18 cellular contexts compared by ENCODE assay signal in genomic region chrX:54446084-54446483, GRCh38. TPM values are rescaled to one million over a fixed set of nuclear protein-coding genes. Genes with fewer than 3 reads are reported as not detected.
DNase-seq lines count a peak whose midpoint lies in the region; ATAC-seq, FAIRE-seq and TF ChIP-seq lines count a peak whose summit lies in the region.
"Had no signal": no experiment of that assay in that cellular context is flagged by ENCODE, and none has a peak within 500 bp of the region (broad histone marks: within the 10 kb centered on the region; RNA-seq: fewer than 3 reads in every experiment).

No MANE protein-coding gene starts in this region.

- no peak overlapping the region for H4K8ac ChIP-seq in mesendoderm (ENCODE audit: low read depth, low read length)

- H3K9me1 ChIP-seq in K562 (ENCODE audit: control insufficient read depth, insufficient read depth, low read length) = no peaks in the 10 kb centered on the region

- H3K9me3 ChIP-seq in HUES64 (ENCODE audit: insufficient read depth, low read depth, low read length) (no peaks in the 10 kb centered on the region), K562 (replicated peaks; ENCODE audit: control insufficient read depth, insufficient read depth, low read depth, low read length) (no peaks in the 10 kb centered on the region)

- H3K4me1 ChIP-seq in HUES64 (ENCODE audit: insufficient read depth, low read length) (peaks cover 5% of the 10 kb centered on the region; the same call in 1 of the 2 replicates), K562 (replicated peaks in 1 of 2; ENCODE audit: control insufficient read depth in 2 of 2, insufficient read depth in 2 of 2, low read length in 2 of 2) (peaks cover 0 to 5% of the 10 kb centered on the region in 2 experiments; a peak in 2 of 5 replicates), mesendoderm (ENCODE audit: control insufficient read depth, low read depth, low read length) (no peaks in the 10 kb centered on the region)

- no peak overlapping the region for H2BK120ac ChIP-seq in mesendoderm (ENCODE audit: low read depth, low read length)

- no peak overlapping the region for H2BK5ac ChIP-seq in mesendoderm (ENCODE audit: low read length)

- intact Hi-C loops in K562 (cut with micrococcal nuclease) = no loop called here

- POLR2A ChIA-PET in K562 (lab: Yijun Ruan, JAX) = no interaction called here

- H3K79me2 ChIP-seq in K562 (ENCODE audit: control insufficient read depth, insufficient read depth, low read length) (peaks cover 21% of the 10 kb centered on the region), mesendoderm (ENCODE audit: control insufficient read depth, insufficient read depth, low read length) (peaks cover 15% of the 10 kb centered on the region)

- no peak overlapping the region for H3K4me3 ChIP-seq in HUES64 (ENCODE audit: low read length)
- H3K4me3 ChIP-seq in K562 = no peak overlapping the region
- H3K4me3 ChIP-seq in mesendoderm (ENCODE audit: low read length) = no peak overlapping the region

- H2BK15ac ChIP-seq in mesendoderm (replicated peaks; ENCODE audit: low read depth) = no peak overlapping the region

- peaks cover 9% of the 10 kb centered on the region for H4K20me1 ChIP-seq in K562 (replicated peaks; ENCODE audit: control insufficient read depth, insufficient read depth, low read length)

- peak; percentile 52 for ATAC-seq in K562
- no peak for ATAC-seq in HG03469 (IDR thresholded peaks at IDR 0.05; ENCODE audit: unreplicated experiment)
- ATAC-seq: Right ventricle myocardium inferior had no signal

- H3K23ac ChIP-seq in mesendoderm (ENCODE audit: low read length) = no peak overlapping the region

- H4K5ac ChIP-seq in mesendoderm (ENCODE audit: low read length) = no peak overlapping the region

- H3K9ac ChIP-seq in HUES64 (ENCODE audit: low read depth, low read length) = no peak overlapping the region
- no peak overlapping the region for H3K9ac ChIP-seq in K562 (ENCODE audit: insufficient read depth in 1 of 2, low read depth in 2 of 2, low read length in 2 of 2)
- H3K9ac ChIP-seq in mesendoderm (ENCODE audit: low read length) = no peak overlapping the region

- no peak for TF ChIP-seq RAD21 in K562 (CRISPR knock-in tag; conservative IDR thresholded peaks at IDR 0.05 in 1 of 2, IDR thresholded peaks at IDR 0.05 in 1 of 2)

- H3K36me3 ChIP-seq in HUES64 (ENCODE audit: insufficient read depth, low read length) (peaks cover 50% of the 10 kb centered on the region), K562 (ENCODE audit: control insufficient read depth, insufficient read depth, low read length) (peaks cover 37% of the 10 kb centered on the region; the same call in 2 of the 3 replicates), mesendoderm (ENCODE audit: control insufficient read depth, insufficient read depth, low read length) (no peaks in the 10 kb centered on the region)

- WGBS in HUES64 = 56% methylated on average over 17 of the region's 17 CpGs
- 80% methylated on average over 8 of the region's 17 CpGs for WGBS in K562 (ENCODE audit: insufficient coverage, low coverage, missing lambda C conversion rate)
- WGBS in mesendoderm (ENCODE audit: extremely low coverage, insufficient coverage, low lambda C conversion rate) = no CpG with 5 or more reads among the region's 17 CpGs

- no peak overlapping the region for H3K18ac ChIP-seq in mesendoderm (ENCODE audit: low read length)

- H3K4me2 ChIP-seq in K562 (ENCODE audit: insufficient read depth, low read length) = no peak overlapping the region
- H3K4me2 ChIP-seq in mesendoderm (ENCODE audit: low read length) = no peak overlapping the region

- CTCF ChIA-PET in K562 (lab: Yijun Ruan, JAX; ENCODE audit: low intra/inter-chr PET ratio) = no interaction called here

- no peak for TF ChIP-seq CTCF in K562 (IDR thresholded peaks at IDR 0.05 in 2 of 3, conservative IDR thresholded peaks at IDR 0.05 in 1 of 3; ENCODE audit: insufficient read depth in 2 of 3, low read depth in 1 of 3, low read length in 3 of 3)

- no peak for TF ChIP-seq EP300 in K562 (IDR thresholded peaks at IDR 0.05; ENCODE audit: low read length)

- no peak for TF ChIP-seq POLR2A in K562 (conservative IDR thresholded peaks at IDR 0.05)

- H3K27ac ChIP-seq in HUES64 (ENCODE audit: low read depth, low read length) = 0 out of 2 replicates have a peak overlapping the region, but pooled peaks have one; percentile 30
- H3K27ac ChIP-seq in K562 (ENCODE audit: extremely low read depth, low read depth, low read length) = no peak overlapping the region
- no peak overlapping the region for H3K27ac ChIP-seq in mesendoderm (ENCODE audit: low read depth, low read length)

- H3K4ac ChIP-seq in mesendoderm (ENCODE audit: low read depth, low read length) = no peak overlapping the region

- in situ Hi-C loops in K562 (cut with MboI) = no loop called here

- no peak overlapping the region for H2AFZ ChIP-seq in K562 (ENCODE audit: low read depth, low read length)

- FAIRE-seq in K562 (lab: Jason Lieb, UNC) = no peak
- FAIRE-seq: GM18507 had no signal

- DNase-seq in K562 (ENCODE audit: extremely low read depth in 1 of 4, low spot score in 3 of 4) (no peak), mesendoderm (peak; percentile 51), NCI-H82 treated with DMSO at 0.1 percent for 48 hours (lab: John Stamatoyannopoulos, UW; ENCODE audit: unreplicated experiment) (no peak), SHP77 treated with DMSO at 0.1 percent for 48 hours (lab: John Stamatoyannopoulos, UW) (no peak), DMS79 (lab: John Stamatoyannopoulos, UW) (no peak)
- DNase-seq: CD4-positive, CD25-positive, alpha-beta regulatory T cell; DND-41; GOT3; KBM-7; NCI-H1092 treated with DMSO at 0.1 percent for 48 hours; NCI-H1436 treated with DMSO at 0.1 percent for 48 hours; NCI-H1930; NCI-H510A; NCI-H774 had no signal

- H3K79me1 ChIP-seq in mesendoderm (ENCODE audit: low read length) = peaks cover 1% of the 10 kb centered on the region

- no TSS peak for BruUV-seq in K562 (replicated peaks; lab: Mats Ljungman, UMichigan)

- H3K27me3 ChIP-seq in HUES64 (ENCODE audit: insufficient read depth, low read length) (no peaks in the 10 kb centered on the region), K562 (ENCODE audit: control insufficient read depth in 2 of 2, insufficient read depth in 2 of 2, low read length in 2 of 2) (no peaks in the 10 kb centered on the region), mesendoderm (ENCODE audit: insufficient read depth, low read length, poor library complexity) (no peaks in the 10 kb centered on the region)

- H2AK5ac ChIP-seq in mesendoderm (ENCODE audit: low read length) = no peak overlapping the region

- no peak overlapping the region for H3K56ac ChIP-seq in mesendoderm (ENCODE audit: low read length)

TF ChIP-seq in K562, 482 proteins besides CTCF, POLR2A, EP300 and RAD21 (continues in another document):
- TF ChIP-seq ATF7 (IDR thresholded peaks at IDR 0.05) (no peak), ZNF124 (CRISPR knock-in tag; IDR thresholded peaks at IDR 0.05) (no peak)

RNA-seq across cellular contexts. Expression of gene TSR2, which starts 5.9 kb away (rescaled TPM):
- 30.3 TPM for polyA plus RNA-seq in HUES64 (2013, experiment 1 of 2)
- 26.9 TPM for polyA plus RNA-seq in HUES64 (2013, experiment 2 of 2)
- 5.1 and 5.7 TPM in 2 replicates for total RNA-seq in K562 (2011; cell fraction: chromatin; rRNA removed; ENCODE audit: low replicate concordance)
- total RNA-seq in K562 (2011; cell fraction: nucleolus; rRNA removed) = 1.8 and 3.0 TPM in 2 replicates
- total RNA-seq in K562 (2011; cell fraction: nucleoplasm; rRNA removed) = 7.3 and 10.6 TPM in 2 replicates
- total RNA-seq in K562 (2014; rRNA removed) (23.8 and 28.5 TPM in 2 replicates), K562 (2014; rRNA removed; fragmentation: Illumina TruSeq; extraction: Trizol) (26.2 and 27.1 TPM in 2 replicates), K562 (2015; rRNA removed; fragmentation: Illumina TruSeq; extraction: Trizol) (29.1 and 29.8 TPM in 2 replicates), K562 (2021) (27.4 and 32.2 TPM in 2 replicates)
- polyA plus RNA-seq in K562 (2011; rRNA removed) (18.0 and 20.1 TPM in 2 replicates), K562 (2014; fragmentation: Illumina TruSeq; extraction: Trizol) (45.8 and 50.0 TPM in 2 replicates), K562 (2014; fragmentation: Nextera tagmentation; extraction: Ambion mirVana) (10 to 100 TPM in 1 of 2 experiments, 1 to 10 TPM in 1; 8.6 to 17.4 TPM), K562 (2014; rRNA removed) (35.9 and 37.7 TPM in 2 replicates)
- polyA plus RNA-seq in K562 (2011; cell fraction: cytosol; rRNA removed) = 12.2 and 17.3 TPM in 2 replicates
- polyA plus RNA-seq in K562 (2011; cell fraction: nucleus; rRNA removed) = 8.5 and 9.2 TPM in 2 replicates
- polyA plus RNA-seq in K562 (2012) = 30.1 and 52.9 TPM in 2 replicates
- 7.8 and 9.9 TPM in 2 replicates for polyA minus RNA-seq in K562 (2011; rRNA and poly(A)+ RNA removed)
- 3.5 and 5.3 TPM in 2 replicates for polyA minus RNA-seq in K562 (2011; cell fraction: cytosol; rRNA and poly(A)+ RNA removed)
- polyA minus RNA-seq in K562 (2011; cell fraction: nucleus; rRNA and poly(A)+ RNA removed) = 1.8 and 3.6 TPM in 2 replicates
- polyA plus RNA-seq in mesendoderm (2013, experiment 1 of 2) = 43.8 TPM
- polyA plus RNA-seq in mesendoderm (2013, experiment 2 of 2) = 43.7 TPM

RNA-seq across cellular contexts. Expression of gene FGD1, which starts 50.0 kb away (rescaled TPM):
- polyA plus RNA-seq in HUES64 (2013, experiment 1 of 2) = 14.4 TPM
- polyA plus RNA-seq in HUES64 (2013, experiment 2 of 2) = 16.8 TPM
- total RNA-seq in K562 (2011; cell fraction: chromatin; rRNA removed; ENCODE audit: low replicate concordance) = 0.23 TPM in 1 of 2 replicates, not detected in the other
- total RNA-seq in K562 (2011; cell fraction: nucleolus; rRNA removed) = 0.17 TPM in 1 of 2 replicates, not detected in the other
- 0.07 TPM in 1 of 2 replicates, not detected in the other for total RNA-seq in K562 (2011; cell fraction: nucleoplasm; rRNA removed)
- total RNA-seq in K562 (2014; rRNA removed) = 0.04 TPM in 1 of 2 replicates, not detected in the other
- total RNA-seq in K562 (2014; rRNA removed; fragmentation: Illumina TruSeq; extraction: Trizol) = not detected in 2 replicates
- total RNA-seq in K562 (2015; rRNA removed; fragmentation: Illumina TruSeq; extraction: Trizol) = 0.04 TPM in 2 replicates
- 0.07 and 0.09 TPM in 2 replicates for total RNA-seq in K562 (2021)
- 0.01 and 0.08 TPM in 2 replicates for polyA plus RNA-seq in K562 (2011; rRNA removed)
- polyA plus RNA-seq in K562 (2011; cell fraction: cytosol; rRNA removed) = 0.09 and 0.13 TPM in 2 replicates
- 0.07 and 0.13 TPM in 2 replicates for polyA plus RNA-seq in K562 (2011; cell fraction: nucleus; rRNA removed)
- 0.56 and 1.0 TPM in 2 replicates for polyA plus RNA-seq in K562 (2012)
- polyA plus RNA-seq in K562 (2014; fragmentation: Illumina TruSeq; extraction: Trizol) = 0.06 TPM in 2 replicates
- polyA plus RNA-seq in K562 (2014; fragmentation: Nextera tagmentation; extraction: Ambion mirVana) = under 1 TPM; 0.01 to 0.04 TPM
- 0.04 and 0.07 TPM in 2 replicates for polyA plus RNA-seq in K562 (2014; rRNA removed)
- 0.09 TPM in 1 of 2 replicates, not detected in the other for polyA minus RNA-seq in K562 (2011; rRNA and poly(A)+ RNA removed)
- polyA minus RNA-seq in K562 (2011; cell fraction: cytosol; rRNA and poly(A)+ RNA removed) = not detected in 2 replicates
- not detected in 2 replicates for polyA minus RNA-seq in K562 (2011; cell fraction: nucleus; rRNA and poly(A)+ RNA removed)
- polyA plus RNA-seq in mesendoderm (2013, experiment 1 of 2) = 13.5 TPM
- polyA plus RNA-seq in mesendoderm (2013, experiment 2 of 2) = 13.7 TPM
- total RNA-seq: CD4-positive, CD25-positive, alpha-beta regulatory T cell had no signal
